ENCODE assay signal across 1 cellular context in genomic region chr20:45064812-45065211, GRCh38.
TF ChIP-seq lines count a peak whose summit lies in the region.

No MANE protein-coding gene starts in this region.

TF ChIP-seq in IMR-90, 13 proteins besides CTCF, POLR2A, EP300 and RAD21:
- no peak for TF ChIP-seq MAZ (IDR thresholded peaks at IDR 0.05; ENCODE audit: borderline replicate concordance, low read depth, low read length)
- TF ChIP-seq USF2 (IDR thresholded peaks at IDR 0.05; ENCODE audit: low read depth, low read length) = no peak
- no peak for TF ChIP-seq CEBPB (IDR thresholded peaks at IDR 0.05; ENCODE audit: low read depth, low read length)
- no peak for TF ChIP-seq BHLHE40 (IDR thresholded peaks at IDR 0.05; ENCODE audit: low read depth, low read length)
- no peak for TF ChIP-seq FOS (IDR thresholded peaks at IDR 0.05; ENCODE audit: low read depth, low read length)
- TF ChIP-seq MAFK (IDR thresholded peaks at IDR 0.05; ENCODE audit: low read depth, low read length) = no peak
- no peak for TF ChIP-seq RCOR1 (IDR thresholded peaks at IDR 0.05; ENCODE audit: insufficient replicate concordance, low read length)
- TF ChIP-seq NFE2L2 (IDR thresholded peaks at IDR 0.05; ENCODE audit: low read depth, low read length) = no peak
- TF ChIP-seq SMC3 (IDR thresholded peaks at IDR 0.05; ENCODE audit: low read depth, low read length) = no peak
- TF ChIP-seq ELK1 (IDR thresholded peaks at IDR 0.05; ENCODE audit: borderline replicate concordance, low read depth, low read length) = no peak
- TF ChIP-seq CHD1 (IDR thresholded peaks at IDR 0.05; ENCODE audit: low read depth, low read length) = no peak
- no peak for TF ChIP-seq MXI1 (IDR thresholded peaks at IDR 0.05; ENCODE audit: borderline replicate concordance, low read depth, low read length)
- no peak for TF ChIP-seq RFX5 (IDR thresholded peaks at IDR 0.05; ENCODE audit: low read depth, low read length)
TF ChIP-seq in IMR-90: peak in this region for 0.
